Comparison of ENCODE assay signal across 8 cellular contexts in genomic region chr5:147887026-147887627, GRCh38. TPM values are rescaled to one million over a fixed set of nuclear protein-coding genes. Genes with fewer than 3 reads are reported as not detected.
A peak's percentile ranks its signal among the peaks of the same experiment; 100 is the strongest.
DNase-seq lines count a peak whose midpoint lies in the region; TF ChIP-seq lines count a peak whose summit lies in the region.

No MANE protein-coding gene starts in this region.

- H3K4me3 ChIP-seq in fibroblast of the aortic adventitia (ENCODE audit: low read depth, low read length) (no peak overlapping the region), testis (no peak overlapping the region)
- H3K4me3 ChIP-seq in CD8-positive, alpha-beta memory T cell (ENCODE audit: low read length), result no peak overlapping the region

- POLR2A ChIA-PET in CD8-positive, alpha-beta memory T cell (lab: Charles Lee), result no interaction called here

- H3K27me3 Mint-ChIP-seq in CD8-positive, alpha-beta memory T cell, result peaks cover 3 to 11% of the 10 kb centered on the region in 2 donors

- intact Hi-C loops in testis (cut with DNase I; ENCODE audit: low total_unique reads), result no loop called here

- no peak overlapping the region for H3K4me3 Mint-ChIP-seq in CD8-positive, alpha-beta memory T cell

- no peaks in the 10 kb centered on the region for H3K36me3 Mint-ChIP-seq in CD8-positive, alpha-beta memory T cell

- no peaks in the 10 kb centered on the region for H3K4me1 ChIP-seq in testis
- H3K4me1 ChIP-seq in CD8-positive, alpha-beta memory T cell (ENCODE audit: insufficient read depth, low read length), result no peaks in the 10 kb centered on the region

- no peak overlapping the region for H3K27ac Mint-ChIP-seq in CD8-positive, alpha-beta memory T cell

- DNase-seq in AG20443 (ENCODE audit: low spot score), result peak; percentile 16
- DNase-seq in HT1080 (ENCODE audit: low read depth), result peak; percentile 42
- DNase-seq in RKO (ENCODE audit: low spot score), result peak; percentile 55
- DNase-seq in fibroblast of the aortic adventitia (ENCODE audit: low read depth), result peak; percentile 76
- DNase-seq in testis, result peak; percentile 16
- no peak for DNase-seq in activated CD8-positive, alpha-beta memory T cell treated with anti-CD3 and anti-CD28 coated beads, Interleukin-2, amount 50 U/mL, for 48 hours
- DNase-seq in CD8-positive, alpha-beta memory T cell, result no peak
- no peak for DNase-seq in putamen (ENCODE audit: low spot score)

- H3K4me1 Mint-ChIP-seq in CD8-positive, alpha-beta memory T cell, result no peaks in the 10 kb centered on the region

- no peaks in the 10 kb centered on the region for H3K27me3 ChIP-seq in testis
- H3K27me3 ChIP-seq in CD8-positive, alpha-beta memory T cell (ENCODE audit: insufficient read depth, low read length, poor library complexity, severe bottlenecking), result no peaks in the 10 kb centered on the region

- no peaks in the 10 kb centered on the region for H3K36me3 ChIP-seq in testis (ENCODE audit: low read depth, missing control alignments)
- H3K36me3 ChIP-seq in CD8-positive, alpha-beta memory T cell (ENCODE audit: insufficient read depth, low read length), result no peaks in the 10 kb centered on the region

- TF ChIP-seq CTCF in fibroblast of the aortic adventitia (IDR thresholded peaks at IDR 0.05; ENCODE audit: insufficient read depth, low read length) (peak; percentile 71), testis (IDR thresholded peaks at IDR 0.05) (peak; percentile 8 to 42 (median 16))

- no peaks in the 10 kb centered on the region for H3K9me3 Mint-ChIP-seq in CD8-positive, alpha-beta memory T cell

- TF ChIP-seq POLR2A in testis (IDR thresholded peaks at IDR 0.05), result no peak

- CTCF ChIA-PET in CD8-positive, alpha-beta memory T cell (lab: Charles Lee), result no interaction called here

- no peak overlapping the region for H3K27ac ChIP-seq in testis
- H3K27ac ChIP-seq in CD8-positive, alpha-beta memory T cell (ENCODE audit: low read depth, low read length), result no peak overlapping the region

- 26 to 30% methylated on average over 3 of the region's 3 CpGs for WGBS in testis, 2 donors

- no peaks in the 10 kb centered on the region for H3K9me3 ChIP-seq in testis
- H3K9me3 ChIP-seq in CD8-positive, alpha-beta memory T cell (ENCODE audit: low read length), result no peaks in the 10 kb centered on the region

RNA-seq across cellular contexts. Expression of gene SCGB3A2, which starts 8.6 kb away (rescaled TPM):
- total RNA-seq in HT1080 (2014; rRNA removed; shearing (Covaris generic)), result not detected in 2 replicates
- polyA plus RNA-seq in HT1080 (2015; cell fraction: cytosol; rRNA removed), result not detected in 2 replicates
- not detected in 2 replicates for polyA plus RNA-seq in HT1080 (2015; cell fraction: nucleus; rRNA removed)
- total RNA-seq in fibroblast of the aortic adventitia (ENCODE audit: low replicate concordance), result not detected in 2 replicates
- not detected for total RNA-seq in testis
- polyA plus RNA-seq in testis (ENCODE audit: insufficient read depth, low read depth, low replicate concordance), result not detected
- total RNA-seq in CD8-positive, alpha-beta memory T cell, result not detected
- polyA plus RNA-seq in CD8-positive, alpha-beta memory T cell, result not detected

RNA-seq across cellular contexts. Expression of gene C5orf46, which starts 19.2 kb away (rescaled TPM):
- total RNA-seq in HT1080 (2014; rRNA removed; shearing (Covaris generic)), result 0.84 and 3.3 TPM in 2 replicates
- 0.45 and 2.0 TPM in 2 replicates for polyA plus RNA-seq in HT1080 (2015; cell fraction: cytosol; rRNA removed)
- polyA plus RNA-seq in HT1080 (2015; cell fraction: nucleus; rRNA removed), result 0.45 and 0.79 TPM in 2 replicates
- total RNA-seq in fibroblast of the aortic adventitia (ENCODE audit: low replicate concordance), result not detected in 2 replicates
- total RNA-seq in testis, result 1 to 10 TPM; 5.1 to 6.1 TPM
- 25.8 TPM for polyA plus RNA-seq in testis (ENCODE audit: insufficient read depth, low read depth, low replicate concordance)
- not detected for total RNA-seq in CD8-positive, alpha-beta memory T cell
- polyA plus RNA-seq in CD8-positive, alpha-beta memory T cell, result not detected

RNA-seq across cellular contexts. Expression of gene SPINK1, which starts 55.7 kb away (rescaled TPM):
- total RNA-seq in HT1080 (2014; rRNA removed; shearing (Covaris generic)), result not detected in 2 replicates
- 0.56 TPM in 1 of 2 replicates, not detected in the other for polyA plus RNA-seq in HT1080 (2015; cell fraction: cytosol; rRNA removed)
- not detected in 2 replicates for polyA plus RNA-seq in HT1080 (2015; cell fraction: nucleus; rRNA removed)
- total RNA-seq in fibroblast of the aortic adventitia (ENCODE audit: low replicate concordance) (not detected in 2 replicates), testis (not detected)
- not detected for polyA plus RNA-seq in testis (ENCODE audit: insufficient read depth, low read depth, low replicate concordance)
- total RNA-seq in CD8-positive, alpha-beta memory T cell, result not detected
- not detected for polyA plus RNA-seq in CD8-positive, alpha-beta memory T cell

Comparison
In these comparisons a context has a peak if more than half of its experiments do, and no peak if none do; other contexts are left out.
1. DNase-seq: peak in AG20443 (single experiment), HT1080 (single experiment), RKO (single experiment), fibroblast of the aortic adventitia (single experiment) and testis (single experiment); none in activated CD8-positive, alpha-beta memory T cell treated with anti-CD3 and anti-CD28 coated beads, Interleukin-2, amount 50 U/mL, for 48 hours (single experiment), CD8-positive, alpha-beta memory T cell (0 of 5) and putamen (single experiment).